ENCODE assay signal across 8 cellular contexts in the genomic region with DNA sequence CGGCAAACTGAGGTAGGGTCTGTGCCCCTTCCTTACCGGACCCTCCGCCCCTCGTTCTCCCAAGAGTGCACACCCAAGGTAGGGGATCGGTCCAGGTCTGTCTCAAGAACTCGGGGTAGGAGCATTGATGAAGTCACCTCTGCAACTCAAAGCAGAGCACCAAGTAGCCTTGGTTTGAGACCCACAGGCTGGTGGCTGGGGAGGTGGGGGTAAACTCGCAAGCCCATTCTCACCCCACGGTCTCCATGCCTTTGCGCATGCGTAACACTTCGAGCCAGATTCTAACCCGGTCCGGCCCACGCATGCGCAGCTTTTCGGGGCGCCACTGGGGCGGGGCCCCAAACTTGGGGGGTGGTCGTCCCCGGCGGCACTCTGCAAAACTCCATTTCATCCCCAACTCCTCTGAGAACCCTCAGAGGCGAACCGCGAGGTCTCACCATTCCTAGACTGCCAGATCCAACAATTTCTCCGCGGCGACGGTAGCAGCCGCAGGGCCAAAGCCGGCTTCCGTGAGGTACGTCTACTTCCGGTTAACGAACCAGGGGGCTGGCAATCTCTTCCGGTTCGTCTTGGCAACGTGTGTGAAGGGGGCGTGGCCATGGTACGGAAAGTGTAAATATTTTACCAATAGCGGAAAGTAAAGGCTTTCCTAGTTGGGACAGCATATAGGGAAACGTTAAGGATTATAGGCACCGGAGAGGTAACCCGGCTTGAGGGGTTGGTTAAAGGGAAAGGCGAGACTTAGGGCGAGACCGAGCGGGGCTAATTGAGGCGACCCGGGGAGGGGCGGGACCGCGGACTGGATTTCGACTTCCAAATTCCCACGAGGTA. TPM values are rescaled to one million over a fixed set of nuclear protein-coding genes. Genes with fewer than 3 reads are reported as not detected.
DNase-seq lines count a peak whose midpoint lies in the region; ATAC-seq and TF ChIP-seq lines count a peak whose summit lies in the region.

A gene with protein sequence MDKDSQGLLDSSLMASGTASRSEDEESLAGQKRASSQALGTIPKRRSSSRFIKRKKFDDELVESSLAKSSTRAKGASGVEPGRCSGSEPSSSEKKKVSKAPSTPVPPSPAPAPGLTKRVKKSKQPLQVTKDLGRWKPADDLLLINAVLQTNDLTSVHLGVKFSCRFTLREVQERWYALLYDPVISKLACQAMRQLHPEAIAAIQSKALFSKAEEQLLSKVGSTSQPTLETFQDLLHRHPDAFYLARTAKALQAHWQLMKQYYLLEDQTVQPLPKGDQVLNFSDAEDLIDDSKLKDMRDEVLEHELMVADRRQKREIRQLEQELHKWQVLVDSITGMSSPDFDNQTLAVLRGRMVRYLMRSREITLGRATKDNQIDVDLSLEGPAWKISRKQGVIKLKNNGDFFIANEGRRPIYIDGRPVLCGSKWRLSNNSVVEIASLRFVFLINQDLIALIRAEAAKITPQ (minus strand): TSS at position 532 of the 831 bp plus-strand sequence. CDS start 1,411 bp downstream, outside the sequence.

- H3K36me3 ChIP-seq in Loucy (ENCODE audit: insufficient read depth, low read length): peaks cover 10% of the 10 kb centered on the region; the same call in 1 of the 2 replicates

- peaks cover 2% of the 10 kb centered on the region for H3K27me3 Mint-ChIP-seq in nephron progenitor cell (ENCODE audit: low read depth, poor library complexity)
- no peaks in the 10 kb centered on the region for H3K27me3 Mint-ChIP-seq in stimulated activated naive CD8-positive, alpha-beta T cell treated with anti-CD3 and anti-CD28 coated beads, Interleukin-15, amount 100 ng/mL, for 72 hours

- peaks cover 27% of the 10 kb centered on the region for H3K4me1 Mint-ChIP-seq in nephron progenitor cell
- H3K4me1 Mint-ChIP-seq in stimulated activated naive CD8-positive, alpha-beta T cell treated with anti-CD3 and anti-CD28 coated beads, Interleukin-15, amount 100 ng/mL, for 72 hours: peaks cover 74% of the 10 kb centered on the region

- H3K4me3 ChIP-seq in Loucy (ENCODE audit: low read length, poor library complexity, severe bottlenecking) (peak within 1 kb of the TSS; percentile 100), fibroblast of the aortic adventitia (ENCODE audit: low read depth, low read length) (peak within 1 kb of the TSS; percentile 100)

- peak within 1 kb of the TSS; percentile 99 for H3K27ac Mint-ChIP-seq in nephron progenitor cell
- H3K27ac Mint-ChIP-seq in stimulated activated naive CD8-positive, alpha-beta T cell treated with anti-CD3 and anti-CD28 coated beads, Interleukin-15, amount 100 ng/mL, for 72 hours: peak within 1 kb of the TSS; percentile 99

- no peaks in the 10 kb centered on the region for H3K9me3 ChIP-seq in Loucy (ENCODE audit: insufficient read depth, low read depth, low read length)

- peak; percentile 94 for ATAC-seq in stimulated activated naive CD8-positive, alpha-beta T cell treated with anti-CD3 and anti-CD28 coated beads, Interleukin-15, amount 100 ng/mL, for 72 hours

- H3K4me2 ChIP-seq in Loucy (ENCODE audit: low read depth, low read length, poor library complexity, severe bottlenecking): peak within 1 kb of the TSS; percentile 100

- DNase-seq in Daoy (ENCODE audit: low read depth) (peak; percentile 94), GOT3 (lab: John Stamatoyannopoulos, UW) (peak; percentile 57), fibroblast of the aortic adventitia (ENCODE audit: low read depth) (peak; percentile 94), nephron progenitor cell (peak; percentile 85)
- peak; percentile 80 for DNase-seq in activated effector memory CD4-positive, alpha-beta T cell treated with Interleukin-2 at 50 U/mL for 16 hours
- peak; percentile 85 to 88 for DNase-seq in stimulated activated naive CD8-positive, alpha-beta T cell treated with anti-CD3 and anti-CD28 coated beads, Interleukin-15, amount 100 ng/mL, for 72 hours

- H3K9me3 Mint-ChIP-seq in nephron progenitor cell: peaks cover 6% of the 10 kb centered on the region
- H3K9me3 Mint-ChIP-seq in stimulated activated naive CD8-positive, alpha-beta T cell treated with anti-CD3 and anti-CD28 coated beads, Interleukin-15, amount 100 ng/mL, for 72 hours: no peaks in the 10 kb centered on the region

- H3K9me2 ChIP-seq in Loucy (replicated peaks; ENCODE audit: low read depth, low read length): no peaks in the 10 kb centered on the region

- peaks cover 55% of the 10 kb centered on the region for H3K4me1 ChIP-seq in Loucy (ENCODE audit: insufficient read depth, low read length, poor library complexity, severe bottlenecking)

- H3K36me3 Mint-ChIP-seq in nephron progenitor cell (ENCODE audit: low read depth): peaks cover 40% of the 10 kb centered on the region

- H4K20me1 ChIP-seq in Loucy (ENCODE audit: insufficient read depth, low read length, poor library complexity, severe bottlenecking): peaks cover 24% of the 10 kb centered on the region

- H3F3A ChIP-seq in Loucy (ENCODE audit: low read depth): no peaks in the 10 kb centered on the region

- peaks cover 59% of the 10 kb centered on the region for H3K79me2 ChIP-seq in Loucy (ENCODE audit: insufficient read depth, low read length)

- peak; percentile 80 for TF ChIP-seq POLR2A in Raji (IDR thresholded peaks at IDR 0.05; ENCODE audit: insufficient read depth, low read depth, low read length)

- H3K9ac ChIP-seq in Loucy (ENCODE audit: low read depth, low read length, poor library complexity, severe bottlenecking): peak within 1 kb of the TSS; percentile 97

- TF ChIP-seq CTCF in Loucy (conservative IDR thresholded peaks at IDR 0.05; ENCODE audit: low read length) (no peak), fibroblast of the aortic adventitia (IDR thresholded peaks at IDR 0.05; ENCODE audit: insufficient read depth, low read length) (no peak), nephron progenitor cell (IDR thresholded peaks at IDR 0.05) (no peak)

- peak within 1 kb of the TSS; percentile 100 for H2AFZ ChIP-seq in Loucy (ENCODE audit: low read length)

- no peaks in the 10 kb centered on the region for H3K27me3 ChIP-seq in Loucy (ENCODE audit: insufficient read depth, low read length, poor library complexity, severe bottlenecking)

- H3K4me3 Mint-ChIP-seq in nephron progenitor cell: peak within 1 kb of the TSS; percentile 100
- H3K4me3 Mint-ChIP-seq in stimulated activated naive CD8-positive, alpha-beta T cell treated with anti-CD3 and anti-CD28 coated beads, Interleukin-15, amount 100 ng/mL, for 72 hours: peak within 1 kb of the TSS; percentile 99 to 100

RNA-seq across cellular contexts. Expression of the gene that starts here (rescaled TPM):
- total RNA-seq in Daoy (2014; rRNA removed; shearing (Covaris generic)): 92.9 and 102 TPM in 2 replicates
- 45.5 and 48.7 TPM in 2 replicates for total RNA-seq in fibroblast of the aortic adventitia (ENCODE audit: low replicate concordance)

Comparison
In these comparisons a context has a peak if more than half of its experiments do, and no peak if none do; other contexts are left out.
1. Peak in every context shown above with its lines: DNase-seq, ATAC-seq and H3K4me3 ChIP-seq.